ENCODE assay signal across 11 cellular contexts in the genomic region with DNA sequence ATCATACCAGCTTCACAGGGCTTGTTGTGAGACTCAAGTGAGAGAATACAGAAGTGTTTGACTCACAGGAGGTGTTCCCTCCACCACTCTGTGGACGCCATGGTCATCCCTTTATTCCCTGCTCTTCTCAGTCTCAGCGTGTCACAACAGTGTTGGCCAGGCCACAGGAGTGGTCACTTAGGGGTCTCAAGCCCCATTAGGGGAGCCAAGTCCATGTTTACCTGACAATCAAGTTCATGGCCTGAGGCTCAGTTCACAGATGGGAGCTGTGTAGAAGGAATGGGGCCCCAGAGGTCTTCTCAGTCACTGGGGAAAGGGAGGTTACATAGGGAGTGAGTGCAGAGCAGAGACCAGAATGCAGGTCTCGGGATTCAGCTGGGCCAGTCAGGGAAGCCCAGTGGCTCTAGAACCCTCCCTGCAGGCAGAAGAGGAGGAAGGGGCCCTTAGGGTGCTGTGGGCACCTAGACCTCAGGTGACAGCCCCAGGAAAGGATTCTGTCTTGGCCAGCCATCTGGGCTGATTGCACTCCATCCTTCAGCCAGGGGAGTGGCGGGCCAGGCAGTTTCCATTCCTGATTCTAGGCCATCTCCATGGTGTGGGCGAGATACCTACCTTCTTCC. TPM values are rescaled to one million over a fixed set of nuclear protein-coding genes. Genes with fewer than 3 reads are reported as not detected.
DNase-seq lines count a peak whose midpoint lies in the region; ATAC-seq and TF ChIP-seq lines count a peak whose summit lies in the region.
"Had no signal": no experiment of that assay in that cellular context is flagged by ENCODE, and none has a peak within 500 bp of the region (broad histone marks: within the 10 kb centered on the region; RNA-seq: fewer than 3 reads in every experiment).

No MANE protein-coding gene starts in this region.

- TF ChIP-seq POLR2A in gastrocnemius medialis (IDR thresholded peaks at IDR 0.05), result no peak

- peaks cover 3% of the 10 kb centered on the region for H4K20me1 ChIP-seq in fibroblast of lung (ENCODE audit: control insufficient read depth, extremely low read depth, insufficient read depth, low read length)

- TF ChIP-seq CTCF in Caco-2 (IDR thresholded peaks at IDR 0.05; ENCODE audit: insufficient read depth in 1 of 2, low read depth in 1 of 2, low read length in 1 of 2, severe bottlenecking in 1 of 2, unreplicated experiment in 1 of 2) (no peak), RWPE2 (IDR thresholded peaks at IDR 0.05; ENCODE audit: poor library complexity, severe bottlenecking) (no peak), fibroblast of lung (conservative IDR thresholded peaks at IDR 0.05 in 1 of 2, IDR thresholded peaks at IDR 0.05 in 1 of 2; ENCODE audit: low read depth in 1 of 2, low read length in 2 of 2) (no peak), gastrocnemius medialis (IDR thresholded peaks at IDR 0.05 in 4 of 5, conservative IDR thresholded peaks at IDR 0.05 in 1 of 5) (no peak), GM10266 (IDR thresholded peaks at IDR 0.05; ENCODE audit: control insufficient read depth, insufficient read depth, low read depth, missing control alignments) (no peak)

- no peak overlapping the region for H2AFZ ChIP-seq in fibroblast of lung (ENCODE audit: low read length)

- intact Hi-C loops in Caco-2 (cut with micrococcal nuclease; ENCODE audit: unreplicated experiment) (loop anchor here (1.0 kb wide), 1 partner anchor 11 kb away; a partner anchor contains a TSS), gastrocnemius medialis (cut with DNase I; ENCODE audit: low total_unique reads) (no loop called here)

- in situ Hi-C loops in gastrocnemius medialis (cut with MboI; ENCODE audit: low sequenced_read_pairs in 4 of 4) (no loop called here), ACHN (cut with HindIII; ENCODE audit: low pct_ligation_motif_present, low pct_unique_long_range_greater_than_20kb, low sequenced_read_pairs) (no loop called here)

- peaks cover 86% of the 10 kb centered on the region for H3K79me2 ChIP-seq in fibroblast of lung (ENCODE audit: control insufficient read depth, insufficient read depth, low read length)

- H3K4me1 ChIP-seq in Caco-2 (peaks cover 21% of the 10 kb centered on the region), RWPE2 (ENCODE audit: insufficient read depth, poor library complexity, severe bottlenecking) (peaks cover 30% of the 10 kb centered on the region), fibroblast of lung (ENCODE audit: control insufficient read depth, extremely low read depth, insufficient read depth, low read length) (peaks cover 27% of the 10 kb centered on the region), gastrocnemius medialis (peaks cover 63% of the 10 kb centered on the region in 2 donors)

- H3K9me3 ChIP-seq in Caco-2, result no peaks in the 10 kb centered on the region
- H3K9me3 ChIP-seq in RWPE2 (ENCODE audit: severe bottlenecking), result no peaks in the 10 kb centered on the region
- H3K9me3 ChIP-seq in fibroblast of lung (ENCODE audit: control insufficient read depth, insufficient read depth, low read depth, low read length), result no peaks in the 10 kb centered on the region
- H3K9me3 ChIP-seq in gastrocnemius medialis, result no peaks in the 10 kb centered on the region

- peaks cover 72% of the 10 kb centered on the region for H3K36me3 Mint-ChIP-seq in Caco-2 (ENCODE audit: insufficient read depth, unreplicated experiment)
- H3K36me3 Mint-ChIP-seq: memory B cell had no signal

- no peak for DNase-seq in Caco-2
- DNase-seq in RWPE2 (ENCODE audit: low spot score), result no peak
- no peak for DNase-seq in fibroblast of lung (ENCODE audit: low read depth in 2 of 2)
- DNase-seq in gastrocnemius medialis, result no peak
- no peak for DNase-seq in GM10266 (ENCODE audit: extremely low spot score)
- no peak for DNase-seq in ACHN
- DNase-seq in mucosa of gallbladder (ENCODE audit: low spot score), result no peak
- DNase-seq: activated gamma-delta T cell treated with Interleukin-2 at 50 U/mL for 16 hours, DND-41 had no signal

- peaks cover 2% of the 10 kb centered on the region; the same call in 1 of the 2 replicates for H3K36me3 ChIP-seq in Caco-2 (ENCODE audit: control insufficient read depth, insufficient read depth, low read length)
- H3K36me3 ChIP-seq in RWPE2 (ENCODE audit: low read depth), result peaks cover 41% of the 10 kb centered on the region
- H3K36me3 ChIP-seq in fibroblast of lung (ENCODE audit: control insufficient read depth, insufficient read depth, low read length), result peaks cover 1% of the 10 kb centered on the region
- H3K36me3 ChIP-seq in gastrocnemius medialis, result no peaks in the 10 kb centered on the region

- no peaks in the 10 kb centered on the region for H3K27me3 Mint-ChIP-seq in Caco-2 (ENCODE audit: insufficient read depth, unreplicated experiment)
- H3K27me3 Mint-ChIP-seq: memory B cell had no signal

- CTCF ChIA-PET in Caco-2 (lab: Charles Lee), result interaction anchor here (0.6 to 2.1 kb wide), 3 partner anchors 8 to 41 kb away, joined by 3 to 10 read pairs (median 3); no protein-coding TSS in a partner anchor

- no peak overlapping the region for H3K4me3 ChIP-seq in Caco-2 (ENCODE audit: low read depth, low read length)
- no peak overlapping the region for H3K4me3 ChIP-seq in RWPE2 (ENCODE audit: severe bottlenecking)
- H3K4me3 ChIP-seq in fibroblast of lung (replicated peaks in 1 of 4; ENCODE audit: control extremely low read depth in 1 of 4, insufficient read depth in 1 of 4, low read depth in 3 of 4, low read length in 4 of 4), result no peak overlapping the region
- no peak overlapping the region for H3K4me3 ChIP-seq in gastrocnemius medialis

- H3K9ac ChIP-seq in fibroblast of lung (ENCODE audit: insufficient read depth, low read length), result no peak overlapping the region

- peak overlapping the region; percentile 30 for H3K4me2 ChIP-seq in fibroblast of lung (ENCODE audit: extremely low read depth, insufficient read depth, low read length)

- peak; percentile 9; the same call in 2 of the 3 replicates for ATAC-seq in RWPE2 (ENCODE audit: low read depth)
- peak in 1 of 2 donors; percentile 7 for ATAC-seq in gastrocnemius medialis
- ATAC-seq in HG02884 (IDR thresholded peaks at IDR 0.05; ENCODE audit: unreplicated experiment), result no peak

- H3K27me3 ChIP-seq in Caco-2 (replicated peaks; ENCODE audit: control insufficient read depth, insufficient read depth, low read length), result no peaks in the 10 kb centered on the region
- no peaks in the 10 kb centered on the region for H3K27me3 ChIP-seq in RWPE2 (ENCODE audit: insufficient read depth, poor library complexity, severe bottlenecking)
- no peaks in the 10 kb centered on the region for H3K27me3 ChIP-seq in fibroblast of lung (ENCODE audit: control insufficient read depth, insufficient read depth, low read length)
- no peaks in the 10 kb centered on the region for H3K27me3 ChIP-seq in gastrocnemius medialis

- peaks cover 31% of the 10 kb centered on the region for H3K4me1 Mint-ChIP-seq in Caco-2 (ENCODE audit: low read depth, unreplicated experiment)

- POLR2A ChIA-PET in Caco-2 (lab: Charles Lee), result interaction anchor here (0.6 kb wide), 1 partner anchor 11 kb away, joined by 3 read pairs; a partner anchor contains a TSS

- peak overlapping the region; percentile 90 for H3K27ac Mint-ChIP-seq in Caco-2 (ENCODE audit: unreplicated experiment)

- H3K9me3 Mint-ChIP-seq in Caco-2 (ENCODE audit: unreplicated experiment), result no peaks in the 10 kb centered on the region
- H3K9me3 Mint-ChIP-seq: memory B cell had no signal

- no TSS peak for BruUV-seq in Caco-2 (replicated peaks; lab: Mats Ljungman, UMichigan)

- peak overlapping the region; percentile 22 for H3K4me3 Mint-ChIP-seq in Caco-2 (ENCODE audit: unreplicated experiment)
- H3K4me3 Mint-ChIP-seq: memory B cell had no signal

- H3K27ac ChIP-seq in RWPE2 (ENCODE audit: poor library complexity, severe bottlenecking), result peak overlapping the region; percentile 26
- peak overlapping the region; percentile 99 for H3K27ac ChIP-seq in fibroblast of lung (ENCODE audit: insufficient read depth, low read length)
- H3K27ac ChIP-seq in gastrocnemius medialis, result peak overlapping the region; percentile 93 to 99 (median 97)

RNA-seq across cellular contexts. Expression of a gene that starts 9.5 kb away (rescaled TPM):
- total RNA-seq in Caco-2 (2022), result 70.9 and 80.1 TPM in 2 replicates
- 15.4 and 23.1 TPM in 2 replicates for total RNA-seq in fibroblast of lung
- polyA plus RNA-seq in fibroblast of lung, result 30.2 and 40.2 TPM in 2 replicates
- 25.3 and 37.5 TPM in 2 replicates for polyA plus RNA-seq in fibroblast of lung (2012)
- polyA minus RNA-seq in fibroblast of lung (ENCODE audit: low replicate concordance), result 49.2 and 60.2 TPM in 2 replicates
- total RNA-seq in gastrocnemius medialis, result 10 to 100 TPM; 14.9 to 41.2 (median 20.0) TPM
- total RNA-seq in mucosa of gallbladder, result 44.6 TPM

RNA-seq across cellular contexts. Expression of a gene that starts 10.3 kb away (rescaled TPM):
- total RNA-seq in Caco-2 (2022), result 239 and 245 TPM in 2 replicates
- total RNA-seq in fibroblast of lung, result 127 TPM in 2 replicates
- polyA plus RNA-seq in fibroblast of lung, result 310 and 410 TPM in 2 replicates
- 184 and 218 TPM in 2 replicates for polyA plus RNA-seq in fibroblast of lung (2012)
- 327 and 435 TPM in 2 replicates for polyA minus RNA-seq in fibroblast of lung (ENCODE audit: low replicate concordance)
- 100 to 1,000 TPM in 3 of 4 donors, 10 to 100 TPM in 1; 60.1 to 210 (median 114) TPM for total RNA-seq in gastrocnemius medialis
- 69.3 TPM for total RNA-seq in mucosa of gallbladder

RNA-seq across cellular contexts. Expression of a gene that starts 14.9 kb away (rescaled TPM):
- total RNA-seq in Caco-2 (2022), result 46.8 and 50.5 TPM in 2 replicates
- total RNA-seq in fibroblast of lung, result 37.7 and 42.9 TPM in 2 replicates
- polyA plus RNA-seq in fibroblast of lung, result 15.8 and 16.0 TPM in 2 replicates
- polyA plus RNA-seq in fibroblast of lung (2012), result 15.4 and 18.2 TPM in 2 replicates
- 21.1 and 30.4 TPM in 2 replicates for polyA minus RNA-seq in fibroblast of lung (ENCODE audit: low replicate concordance)
- total RNA-seq in gastrocnemius medialis, result 100 to 1,000 TPM in 2 of 4 donors, 10 to 100 TPM in 2; 61.9 to 120 (median 102) TPM
- 27.2 TPM for total RNA-seq in mucosa of gallbladder

RNA-seq across cellular contexts. Expression of a gene that starts 15.8 kb away (rescaled TPM):
- 124 and 139 TPM in 2 replicates for total RNA-seq in Caco-2 (2022)
- total RNA-seq in fibroblast of lung, result 38.0 and 49.4 TPM in 2 replicates
- polyA plus RNA-seq in fibroblast of lung, result 27.4 and 35.0 TPM in 2 replicates
- polyA plus RNA-seq in fibroblast of lung (2012), result 25.6 and 41.0 TPM in 2 replicates
- polyA minus RNA-seq in fibroblast of lung (ENCODE audit: low replicate concordance), result 195 and 406 TPM in 2 replicates
- 10 to 100 TPM; 27.5 to 58.9 (median 48.5) TPM for total RNA-seq in gastrocnemius medialis
- total RNA-seq in mucosa of gallbladder, result 59.5 TPM

RNA-seq across cellular contexts. Expression of a gene that starts 27.6 kb away (rescaled TPM):
- total RNA-seq in Caco-2 (2022) (0.93 TPM in 1 of 2 replicates, not detected in the other), fibroblast of lung (0.17 TPM in 1 of 2 replicates, not detected in the other), gastrocnemius medialis (1 to 10 TPM in 2 of 4 donors, under 1 TPM in 1, not detected in 1; 0.87 to 2.8 (median 1.1) TPM), mucosa of gallbladder (1.2 TPM)
- polyA plus RNA-seq in fibroblast of lung, result 0.09 and 0.10 TPM in 2 replicates
- polyA plus RNA-seq in fibroblast of lung (2012), result 0.36 TPM in 1 of 2 replicates, not detected in the other
- not detected in 2 replicates for polyA minus RNA-seq in fibroblast of lung (ENCODE audit: low replicate concordance)

Comparison
In these comparisons a context has a peak if more than half of its experiments do, and no peak if none do; other contexts are left out.
1. H3K27ac ChIP-seq: peak in every context shown above with its lines; median percentile 99 in fibroblast of lung; 97 in gastrocnemius medialis; 26 in RWPE2.